In genomic region chr2:109612991-109613921, GRCh38 we compare ENCODE assay signal across 7 cellular contexts.
DNase-seq lines count a peak whose midpoint lies in the region; FAIRE-seq and TF ChIP-seq lines count a peak whose summit lies in the region.

No MANE protein-coding gene starts in this region.

- DNase-seq in GM12864 (ENCODE audit: low read depth) = no peak
- peak; percentile 30 for DNase-seq in H54 (ENCODE audit: insufficient read length, low spot score)
- DNase-seq in NCI-H128 (lab: John Stamatoyannopoulos, UW; ENCODE audit: unreplicated experiment) = peak; percentile 14
- peak; percentile 67 to 78 for DNase-seq in cardiac fibroblast (ENCODE audit: low read depth in 2 of 2)
- DNase-seq in islet precursor cell = peak; percentile 68
- DNase-seq in SKM-1 treated with dmso at 0.1 percent for 144 hours (lab: John Stamatoyannopoulos, UW; ENCODE audit: unreplicated experiment) = no peak

- peak overlapping the region; percentile 64 to 100 (median 97) for H3K27ac ChIP-seq in skin epidermis

- FAIRE-seq in H54 (lab: Jason Lieb, UNC) = no peak

- TF ChIP-seq POLR2A in H54 (IDR thresholded peaks at IDR 0.05; ENCODE audit: low read depth, low read length) = peak; percentile 84

- TF ChIP-seq CTCF in GM12864 (IDR thresholded peaks at IDR 0.05; ENCODE audit: low read depth, low read length, missing control alignments) = no peak
- no peak for TF ChIP-seq CTCF in cardiac fibroblast (IDR thresholded peaks at IDR 0.05; ENCODE audit: low read depth, low read length)

- H3K4me3 ChIP-seq in GM12864 (ENCODE audit: low read depth, low read length) (peak overlapping the region; percentile 57), cardiac fibroblast (replicated peaks in 1 of 2; ENCODE audit: low read depth in 2 of 2, low read length in 2 of 2) (peak overlapping the region; percentile 66 to 74), skin epidermis (peak overlapping the region; percentile 60 to 84 (median 68))

Comparison
In these comparisons a context has a peak if more than half of its experiments do, and no peak if none do; other contexts are left out.
1. DNase-seq: peak in H54 (single experiment), NCI-H128 (single experiment), cardiac fibroblast (2 of 2) and islet precursor cell (single experiment); none in GM12864 (single experiment) and SKM-1 treated with dmso at 0.1 percent for 144 hours (single experiment).
2. Peak in every context shown above with its lines, with median percentiles within 50 percentile points of each other: H3K4me3 ChIP-seq.